Comparison of ENCODE assay signal across 8 cellular contexts in the genomic region with DNA sequence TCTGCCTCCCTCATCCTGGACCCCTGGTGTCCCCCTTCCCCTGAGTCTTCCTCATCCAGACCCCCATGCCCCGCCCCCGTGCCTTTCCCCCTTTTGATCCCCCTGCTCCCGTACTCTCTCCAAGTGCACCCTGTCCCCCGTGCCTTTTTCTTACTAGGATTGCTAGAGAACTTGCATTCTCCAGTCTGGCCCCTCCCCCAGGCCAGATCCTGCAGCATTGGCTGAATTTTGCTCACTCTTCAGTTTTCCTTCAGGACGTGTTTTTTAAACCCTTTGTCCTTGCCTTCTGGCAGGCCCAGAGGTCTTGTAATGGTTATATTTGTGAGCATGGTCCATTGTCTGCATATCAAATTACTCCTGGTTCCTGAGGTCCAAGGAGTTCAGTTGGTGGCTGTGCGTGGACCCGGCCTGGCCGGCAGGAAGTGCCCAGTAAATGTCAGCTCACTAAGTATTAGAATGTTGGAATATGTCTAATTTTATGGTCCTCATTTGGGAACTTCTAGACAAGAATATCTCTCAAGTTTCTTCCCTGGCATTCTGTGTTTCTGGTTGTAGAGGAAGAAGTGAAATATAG. TPM values are rescaled to one million over a fixed set of nuclear protein-coding genes. Genes with fewer than 3 reads are reported as not detected.
DNase-seq lines count a peak whose midpoint lies in the region; ATAC-seq and TF ChIP-seq lines count a peak whose summit lies in the region.

No MANE protein-coding gene starts in this region.

- no peak for DNase-seq in CD4-positive, alpha-beta T cell
- DNase-seq in MM.1S (peak; percentile 10), lung microvascular endothelial cell (ENCODE audit: low read depth in 2 of 2) (peak; percentile 13 to 14), upper lobe of right lung (no peak), superior temporal gyrus (ENCODE audit: extremely low spot score) (no peak), mucosa of gallbladder (ENCODE audit: low spot score) (no peak)
- DNase-seq in central memory CD8-positive, alpha-beta T cell (ENCODE audit: low spot score in 2 of 2): no peak

- peak overlapping the region; percentile 98 for H3K4me2 ChIP-seq in MM.1S (ENCODE audit: low read depth, low read length)

- H4K20me1 ChIP-seq in MM.1S (ENCODE audit: insufficient read depth, low read length): no peaks in the 10 kb centered on the region

- intact Hi-C loops in CD4-positive, alpha-beta T cell (cut with DNase I, micrococcal nuclease): loop anchor here (1.0 to 10.0 kb wide), 7 partner anchors 16 to 465 kb away; partner anchors contain the start of genes ZER1 (in 2 of the 2), COQ4 (in 1 of the 2), ENDOG (in 1 of the 2) and LRRC8A (in 1 of the 2)
- intact Hi-C loops in upper lobe of right lung (cut with DNase I): no loop called here

- ATAC-seq in CD4-positive, alpha-beta T cell (ENCODE audit: poor library complexity): no peak
- ATAC-seq in central memory CD8-positive, alpha-beta T cell (replicated peaks; ENCODE audit: extremely low read depth, poor library complexity, severe bottlenecking): no peak
- ATAC-seq in upper lobe of right lung (peak; percentile 2), HG03442 (IDR thresholded peaks at IDR 0.05; ENCODE audit: unreplicated experiment) (no peak)

- H3K4me3 Mint-ChIP-seq in CD4-positive, alpha-beta T cell: peak overlapping the region; percentile 96
- H3K4me3 Mint-ChIP-seq in central memory CD8-positive, alpha-beta T cell: peak overlapping the region; percentile 95

- H3K4me3 ChIP-seq in MM.1S (ENCODE audit: low read length) (peak overlapping the region; percentile 97), upper lobe of right lung (peak overlapping the region; percentile 85)

- TF ChIP-seq CTCF in CD4-positive, alpha-beta T cell (IDR thresholded peaks at IDR 0.05): no peak
- no peak for TF ChIP-seq CTCF in MM.1S (IDR thresholded peaks at IDR 0.05; ENCODE audit: low read length)
- no peak for TF ChIP-seq CTCF in upper lobe of right lung (IDR thresholded peaks at IDR 0.05)

- H3K9me2 ChIP-seq in MM.1S (replicated peaks; ENCODE audit: insufficient read depth, low read length): no peaks in the 10 kb centered on the region

- no peaks in the 10 kb centered on the region for H3K27me3 Mint-ChIP-seq in CD4-positive, alpha-beta T cell
- no peaks in the 10 kb centered on the region for H3K27me3 Mint-ChIP-seq in central memory CD8-positive, alpha-beta T cell

- POLR2A ChIA-PET in CD4-positive, alpha-beta T cell (lab: Charles Lee): interaction anchor here (0.7 to 5.7 kb wide), 5 partner anchors 15 to 98 kb away, joined by 3 to 49 read pairs (median 8); partner anchors contain the start of genes ENDOG, SET, ZDHHC12 and ZER1

- H3K36me3 Mint-ChIP-seq in CD4-positive, alpha-beta T cell (ENCODE audit: low read depth): peaks cover 39% of the 10 kb centered on the region
- H3K36me3 Mint-ChIP-seq in central memory CD8-positive, alpha-beta T cell (ENCODE audit: insufficient read depth): peaks cover 16% of the 10 kb centered on the region

- peak overlapping the region; percentile 77 for H3K27ac ChIP-seq in CD4-positive, alpha-beta T cell (ENCODE audit: low read depth, low read length)
- no peak overlapping the region for H3K27ac ChIP-seq in MM.1S (ENCODE audit: low read length)
- peak overlapping the region; percentile 84 for H3K27ac ChIP-seq in upper lobe of right lung

- H3K27me3 ChIP-seq in CD4-positive, alpha-beta T cell (ENCODE audit: control insufficient read depth, insufficient read depth, low read length): no peaks in the 10 kb centered on the region
- H3K27me3 ChIP-seq in MM.1S (replicated peaks; ENCODE audit: insufficient read depth, low read length): no peaks in the 10 kb centered on the region
- no peaks in the 10 kb centered on the region for H3K27me3 ChIP-seq in upper lobe of right lung

- H3K36me3 ChIP-seq in MM.1S (replicated peaks; ENCODE audit: insufficient read depth, low read length): no peaks in the 10 kb centered on the region
- peaks cover 22% of the 10 kb centered on the region for H3K36me3 ChIP-seq in upper lobe of right lung

- no peaks in the 10 kb centered on the region for H3F3A ChIP-seq in MM.1S (ENCODE audit: insufficient read depth, low read length)

- peaks cover 19% of the 10 kb centered on the region for H3K79me2 ChIP-seq in MM.1S (ENCODE audit: low read length)

- H3K9ac ChIP-seq in MM.1S (ENCODE audit: low read length): peak overlapping the region; percentile 83

- peaks cover 25% of the 10 kb centered on the region for H3K4me1 Mint-ChIP-seq in CD4-positive, alpha-beta T cell (ENCODE audit: low read depth)
- peaks cover 14% of the 10 kb centered on the region for H3K4me1 Mint-ChIP-seq in central memory CD8-positive, alpha-beta T cell

- H3K27ac Mint-ChIP-seq in CD4-positive, alpha-beta T cell: peak overlapping the region; percentile 99
- peak overlapping the region; percentile 91 for H3K27ac Mint-ChIP-seq in central memory CD8-positive, alpha-beta T cell (ENCODE audit: low read depth)

- CTCF ChIA-PET in CD4-positive, alpha-beta T cell (lab: Charles Lee): interaction anchor here (2.3 kb wide), 1 partner anchor 31 kb away, joined by 6 read pairs; the partner anchor contains the start of gene ENDOG

- H2AFZ ChIP-seq in MM.1S (ENCODE audit: low read length): peak overlapping the region; percentile 99

- H3K4me1 ChIP-seq in MM.1S (ENCODE audit: low read length) (peaks cover 9% of the 10 kb centered on the region), upper lobe of right lung (peaks cover 10% of the 10 kb centered on the region)

- no peaks in the 10 kb centered on the region for H3K9me3 ChIP-seq in CD4-positive, alpha-beta T cell (ENCODE audit: control insufficient read depth, low read length)
- H3K9me3 ChIP-seq in MM.1S (replicated peaks; ENCODE audit: insufficient read depth, low read length) (no peaks in the 10 kb centered on the region), upper lobe of right lung (no peaks in the 10 kb centered on the region)

- H3K9me3 Mint-ChIP-seq in CD4-positive, alpha-beta T cell: no peaks in the 10 kb centered on the region
- H3K9me3 Mint-ChIP-seq in central memory CD8-positive, alpha-beta T cell: no peaks in the 10 kb centered on the region

RNA-seq across cellular contexts. Expression of gene TBC1D13, which starts 0.6 kb away (rescaled TPM):
- total RNA-seq in CD4-positive, alpha-beta T cell: 10 to 100 TPM; 25.4 to 28.7 TPM
- total RNA-seq in lung microvascular endothelial cell (8.9 and 13.1 TPM in 2 replicates), upper lobe of right lung (27.1 TPM), mucosa of gallbladder (31.0 TPM)

RNA-seq across cellular contexts. Expression of gene ZER1, which starts 15.9 kb away (rescaled TPM):
- 10 to 100 TPM; 25.4 to 32.6 TPM for total RNA-seq in CD4-positive, alpha-beta T cell
- 11.1 and 12.7 TPM in 2 replicates for total RNA-seq in lung microvascular endothelial cell
- total RNA-seq in upper lobe of right lung: 32.0 TPM
- 52.2 TPM for total RNA-seq in mucosa of gallbladder

RNA-seq across cellular contexts. Expression of gene ENDOG, which starts 30.6 kb away (rescaled TPM):
- total RNA-seq in CD4-positive, alpha-beta T cell: 1 to 10 TPM; 3.2 to 3.7 TPM
- total RNA-seq in lung microvascular endothelial cell (21.6 and 29.6 TPM in 2 replicates), upper lobe of right lung (18.6 TPM), mucosa of gallbladder (29.8 TPM)

RNA-seq across cellular contexts. Expression of gene SPOUT1, which starts 41.9 kb away (rescaled TPM):
- total RNA-seq in CD4-positive, alpha-beta T cell: 10 to 100 TPM; 22.2 to 27.6 TPM
- 10.9 and 24.4 TPM in 2 replicates for total RNA-seq in lung microvascular endothelial cell
- total RNA-seq in upper lobe of right lung: 45.8 TPM
- 55.0 TPM for total RNA-seq in mucosa of gallbladder

Comparison
In these comparisons a context has a peak if more than half of its experiments do, and no peak if none do; other contexts are left out.
1. DNase-seq: peak in MM.1S (single experiment) and lung microvascular endothelial cell (2 of 2); none in CD4-positive, alpha-beta T cell (0 of 10), central memory CD8-positive, alpha-beta T cell (0 of 2), upper lobe of right lung (single experiment), superior temporal gyrus (single experiment) and mucosa of gallbladder (single experiment).